2 cellular contexts compared by ENCODE assay signal in genomic region chr10:79495791-79496190, GRCh38.
TF ChIP-seq lines count a peak whose summit lies in the region.

No MANE protein-coding gene starts in this region.

TF ChIP-seq in HepG2, 621 proteins besides CTCF, POLR2A, EP300 and RAD21:
- TF ChIP-seq ZNF629 (CRISPR knock-in tag; conservative IDR thresholded peaks at IDR 0.05) (peak; percentile 46), ZFP62 (CRISPR knock-in tag; IDR thresholded peaks at IDR 0.05) (no peak), MYC (CRISPR knock-in tag; IDR thresholded peaks at IDR 0.05; ENCODE audit: borderline replicate concordance) (no peak)

TF ChIP-seq in K562, 482 proteins besides CTCF, POLR2A, EP300 and RAD21:
- TF ChIP-seq RBM25 (IDR thresholded peaks at IDR 0.05; ENCODE audit: low read depth, low read length, severe bottlenecking) (peak; percentile 88), KDM1A (IDR thresholded peaks at IDR 0.05) (peak; percentile 37 to 75; a peak in 3 of 4 replicates), ZNF511 (CRISPR knock-in tag; IDR thresholded peaks at IDR 0.05) (no peak), ZNF124 (CRISPR knock-in tag; IDR thresholded peaks at IDR 0.05) (no peak), BCOR (IDR thresholded peaks at IDR 0.05) (peak; percentile 86), SMARCA4 (IDR thresholded peaks at IDR 0.05) (no peak), ADNP (tag; IDR thresholded peaks at IDR 0.05) (peak; percentile 73; the same call in 1 of the 2 replicates), ZC3H4 (CRISPR knock-in tag; IDR thresholded peaks at IDR 0.05; ENCODE audit: borderline replicate concordance) (no peak), TSHZ1 (CRISPR knock-in tag; IDR thresholded peaks at IDR 0.05) (no peak)
